In genomic region chr5:175784230-175784629, GRCh38 we compare ENCODE assay signal across 3 cellular contexts.
"Had no signal": no experiment of that assay in that cellular context is flagged by ENCODE, and none has a peak within 500 bp of the region (broad histone marks: within the 10 kb centered on the region; RNA-seq: fewer than 3 reads in every experiment).

No MANE protein-coding gene starts in this region.

- DNase-seq: GDM1, GF-D8 had no signal

- ATAC-seq: GM12878 had no signal

- H3K4me3 ChIP-seq: GM12878 had no signal
